In genomic region chr1:52603301-52603675, GRCh38 we compare ENCODE assay signal across 1 cellular context.
TF ChIP-seq lines count a peak whose summit lies in the region.

No MANE protein-coding gene starts in this region.

TF ChIP-seq in SK-N-SH, 30 proteins besides CTCF, POLR2A, EP300 and RAD21 (continued from another document):
- TF ChIP-seq, protein P1, sequence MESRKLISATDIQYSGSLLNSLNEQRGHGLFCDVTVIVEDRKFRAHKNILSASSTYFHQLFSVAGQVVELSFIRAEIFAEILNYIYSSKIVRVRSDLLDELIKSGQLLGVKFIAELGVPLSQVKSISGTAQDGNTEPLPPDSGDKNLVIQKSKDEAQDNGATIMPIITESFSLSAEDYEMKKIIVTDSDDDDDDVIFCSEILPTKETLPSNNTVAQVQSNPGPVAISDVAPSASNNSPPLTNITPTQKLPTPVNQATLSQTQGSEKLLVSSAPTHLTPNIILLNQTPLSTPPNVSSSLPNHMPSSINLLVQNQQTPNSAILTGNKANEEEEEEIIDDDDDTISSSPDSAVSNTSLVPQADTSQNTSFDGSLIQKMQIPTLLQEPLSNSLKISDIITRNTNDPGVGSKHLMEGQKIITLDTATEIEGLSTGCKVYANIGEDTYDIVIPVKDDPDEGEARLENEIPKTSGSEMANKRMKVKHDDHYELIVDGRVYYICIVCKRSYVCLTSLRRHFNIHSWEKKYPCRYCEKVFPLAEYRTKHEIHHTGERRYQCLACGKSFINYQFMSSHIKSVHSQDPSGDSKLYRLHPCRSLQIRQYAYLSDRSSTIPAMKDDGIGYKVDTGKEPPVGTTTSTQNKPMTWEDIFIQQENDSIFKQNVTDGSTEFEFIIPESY (IDR thresholded peaks at IDR 0.05; ENCODE audit: borderline replicate concordance, low read depth), result no peak
- TF ChIP-seq TCF12 (IDR thresholded peaks at IDR 0.05) (no peak), YY1 (IDR thresholded peaks at IDR 0.05; ENCODE audit: low read depth) (no peak)
